Comparison of ENCODE assay signal across 8 cellular contexts in genomic region chr2:224778474-224778877, GRCh38.
DNase-seq lines count a peak whose midpoint lies in the region; ATAC-seq, FAIRE-seq and TF ChIP-seq lines count a peak whose summit lies in the region.

No MANE protein-coding gene starts in this region.

- H2AFZ ChIP-seq in OCI-LY3 (ENCODE audit: low read depth, low read length) (no peak overlapping the region), fibroblast of lung (ENCODE audit: low read length) (no peak overlapping the region)

- intact Hi-C loops in pancreas (cut with DNase I) (no loop called here), uterus (cut with DNase I; ENCODE audit: low total_unique reads) (no loop called here)

- TF ChIP-seq CTCF in OCI-LY3 (IDR thresholded peaks at IDR 0.05; ENCODE audit: low read depth, low read length) (peak; percentile 72), fibroblast of lung (conservative IDR thresholded peaks at IDR 0.05 in 1 of 2, IDR thresholded peaks at IDR 0.05 in 1 of 2; ENCODE audit: low read depth in 1 of 2, low read length in 2 of 2) (peak; percentile 77 to 79), pancreas (IDR thresholded peaks at IDR 0.05) (peak; percentile 41 to 59 (median 54)), uterus (IDR thresholded peaks at IDR 0.05) (peak; percentile 55 to 65 (median 62))

- no peaks in the 10 kb centered on the region for H3K9me3 ChIP-seq in OCI-LY3 (ENCODE audit: insufficient read depth, low read length)
- no peaks in the 10 kb centered on the region for H3K9me3 ChIP-seq in fibroblast of lung (ENCODE audit: control insufficient read depth, insufficient read depth, low read depth, low read length)
- no peaks in the 10 kb centered on the region for H3K9me3 ChIP-seq in pancreas
- no peaks in the 10 kb centered on the region for H3K9me3 ChIP-seq in uterus

- no peak overlapping the region for H3K27ac ChIP-seq in OCI-LY3 (ENCODE audit: low read length)
- H3K27ac ChIP-seq in fibroblast of lung (ENCODE audit: insufficient read depth, low read length) = no peak overlapping the region
- H3K27ac ChIP-seq in pancreas = no peak overlapping the region
- H3K27ac ChIP-seq in uterus = no peak overlapping the region

- H3K79me2 ChIP-seq in OCI-LY3 (ENCODE audit: low read length) (no peaks in the 10 kb centered on the region), fibroblast of lung (ENCODE audit: control insufficient read depth, insufficient read depth, low read length) (no peaks in the 10 kb centered on the region)

- H3K4me3 ChIP-seq in OCI-LY3 (ENCODE audit: low read length) = no peak overlapping the region
- H3K4me3 ChIP-seq in fibroblast of lung (replicated peaks in 1 of 4; ENCODE audit: control extremely low read depth in 1 of 4, insufficient read depth in 1 of 4, low read depth in 3 of 4, low read length in 4 of 4) = no peak overlapping the region
- no peak overlapping the region for H3K4me3 ChIP-seq in pancreas
- no peak overlapping the region for H3K4me3 ChIP-seq in uterus

- peak; percentile 71 for FAIRE-seq in pancreas (lab: Jason Lieb, UNC)

- peak; percentile 79 for ATAC-seq in HG03060 (IDR thresholded peaks at IDR 0.05; ENCODE audit: low read depth, unreplicated experiment)
- ATAC-seq in pancreas = peak in 3 of 4 donors; percentile 61 to 63 (median 62)

- TF ChIP-seq POLR2A in uterus (IDR thresholded peaks at IDR 0.05) = no peak

- peaks cover 14% of the 10 kb centered on the region for H3K36me3 ChIP-seq in OCI-LY3 (replicated peaks; ENCODE audit: low read depth, low read length)
- peaks cover 4% of the 10 kb centered on the region for H3K36me3 ChIP-seq in fibroblast of lung (ENCODE audit: control insufficient read depth, insufficient read depth, low read length)
- H3K36me3 ChIP-seq in pancreas = no peaks in the 10 kb centered on the region
- H3K36me3 ChIP-seq in uterus = no peaks in the 10 kb centered on the region

- H3K9ac ChIP-seq in OCI-LY3 (ENCODE audit: low read length) (no peak overlapping the region), fibroblast of lung (ENCODE audit: insufficient read depth, low read length) (no peak overlapping the region)

- H3K27me3 ChIP-seq in OCI-LY3 (ENCODE audit: low read depth, low read length) (no peaks in the 10 kb centered on the region), fibroblast of lung (ENCODE audit: control insufficient read depth, insufficient read depth, low read length) (no peaks in the 10 kb centered on the region), pancreas (no peaks in the 10 kb centered on the region), uterus (no peaks in the 10 kb centered on the region)

- no peaks in the 10 kb centered on the region for H4K20me1 ChIP-seq in OCI-LY3 (ENCODE audit: insufficient read depth, low read length)
- no peaks in the 10 kb centered on the region for H4K20me1 ChIP-seq in fibroblast of lung (ENCODE audit: control insufficient read depth, extremely low read depth, insufficient read depth, low read length)

- WGBS in pancreas, 2 donors = 35 to 36% methylated on average over 3 of the region's 3 CpGs

- no peaks in the 10 kb centered on the region for H3K4me1 ChIP-seq in OCI-LY3 (ENCODE audit: low read length)
- no peaks in the 10 kb centered on the region for H3K4me1 ChIP-seq in fibroblast of lung (ENCODE audit: control insufficient read depth, extremely low read depth, insufficient read depth, low read length)
- H3K4me1 ChIP-seq in pancreas = no peaks in the 10 kb centered on the region
- H3K4me1 ChIP-seq in uterus = no peaks in the 10 kb centered on the region

- H3K4me2 ChIP-seq in OCI-LY3 (ENCODE audit: low read length) (no peak overlapping the region), fibroblast of lung (ENCODE audit: extremely low read depth, insufficient read depth, low read length) (no peak overlapping the region)

- peak; percentile 62 for DNase-seq in activated gamma-delta T cell treated with Interleukin-2 at 50 U/mL for 16 hours
- DNase-seq in activated gamma-delta T cell (lab: John Stamatoyannopoulos, UW) = no peak
- peak; percentile 39 for DNase-seq in activated T-cell treated with anti-CD3 and anti-CD28 coated beads, Interleukin-2, amount 50 U/mL, for 1 hour
- peak; percentile 47 to 74 for DNase-seq in fibroblast of lung (ENCODE audit: low read depth in 2 of 2)
- DNase-seq in pancreas = peak in 2 of 6 donors; percentile 14 to 55
- DNase-seq in uterus = peak; percentile 25 to 28
